39 cellular contexts compared by ENCODE assay signal in genomic region chr1:219202567-219202966, GRCh38.
"Had no signal": no experiment of that assay in that cellular context is flagged by ENCODE, and none has a peak within 500 bp of the region (broad histone marks: within the 10 kb centered on the region; RNA-seq: fewer than 3 reads in every experiment).

No MANE protein-coding gene starts in this region.

- FAIRE-seq: astrocyte, bronchial epithelial cell had no signal

- H3K4me1 ChIP-seq: ascending aorta, body of pancreas, breast epithelium had no signal

- H3K9me3 ChIP-seq: adrenal gland, ascending aorta, body of pancreas, breast epithelium had no signal

- H3K27ac ChIP-seq: adrenal gland, ascending aorta, body of pancreas, brain microvascular endothelial cell, breast epithelium had no signal

- H3K4me1 Mint-ChIP-seq: activated naive CD4-positive, alpha-beta T cell treated with anti-CD3 and anti-CD28 coated beads, Interleukin-2, amount 10 ng/mL, durations not matched to agents 7 days and 5 days; activated naive CD8-positive, alpha-beta T cell treated with anti-CD3 and anti-CD28 coated beads, Interleukin-2, amount 10 ng/mL, durations not matched to agents 7 days and 5 days; activated naive CD8-positive, alpha-beta T cell treated with anti-CD3 and anti-CD28 coated beads, Interleukin-2, amount 50 U/mL, for 24 hours; activated T-helper 17 cell treated with anti-CD3 and anti-CD28 coated beads, Interleukin-2, amount 50 U/mL, for 72 hours; brain had no signal

- H3K9me3 Mint-ChIP-seq: activated naive CD4-positive, alpha-beta T cell treated with anti-CD3 and anti-CD28 coated beads for 36 hours; activated naive CD4-positive, alpha-beta T cell treated with anti-CD3 and anti-CD28 coated beads, Interleukin-2, amount 10 ng/mL, durations not matched to agents 7 days and 5 days; activated naive CD4-positive, alpha-beta T cell treated with anti-CD3 and anti-CD28 coated beads, Interleukin-2, amount 50 U/mL, for 24 hours; activated naive CD4-positive, alpha-beta T cell treated with anti-CD3 and anti-CD28 coated beads, Interleukin-2, amount 50 U/mL, for 72 hours; activated naive CD8-positive, alpha-beta T cell treated with anti-CD3 and anti-CD28 coated beads for 36 hours; activated naive CD8-positive, alpha-beta T cell treated with anti-CD3 and anti-CD28 coated beads, Interleukin-2, amount 10 ng/mL, durations not matched to agents 7 days and 5 days; activated naive CD8-positive, alpha-beta T cell treated with anti-CD3 and anti-CD28 coated beads, Interleukin-2, amount 50 U/mL, for 24 hours; activated T-cell treated with anti-CD3 and anti-CD28 coated beads, Interleukin-2, amount 50 U/mL, for 24 hours; activated T-cell treated with anti-CD3 and anti-CD28 coated beads, Interleukin-2, amount 50 U/mL, for 4 hours; activated T-cell treated with anti-CD3 and anti-CD28 coated beads, Interleukin-2, amount 50 U/mL, for 72 hours; activated T-helper 1 cell treated with anti-CD3 and anti-CD28 coated beads, Interleukin-12 subunit alpha, Interleukin-12 subunit beta, Interleukin-2, Interleukin-4 antibody, amounts not matched to agents 30 ng/mL and 10 ng/mL and 1 ng/mL, durations not matched to agents 14 hours and 24 hours and 36 hours; activated T-helper 17 cell treated with anti-CD3 and anti-CD28 coated beads, Interleukin-2, amount 50 U/mL, for 72 hours; activated T-helper 2 cell treated with anti-CD3 and anti-CD28 coated beads, Interferon-gamma antibody, Interleukin-2, Interleukin-4, amounts not matched to agents 10 μg/mL and 5 μg/mL and 100 μg/mL, durations not matched to agents 14 hours and 24 hours and 36 hours had no signal

- DNase-seq: activated effector memory CD4-positive, alpha-beta T cell treated with anti-CD3 and anti-CD28 coated beads, Interleukin-2, amount 50 U/mL, for 16 hours; activated effector memory CD4-positive, alpha-beta T cell treated with Interleukin-2 at 50 U/mL for 16 hours; activated gamma-delta T cell; activated gamma-delta T cell treated with Interleukin-2 at 50 U/mL for 16 hours; activated naive CD4-positive, alpha-beta T cell; activated naive CD4-positive, alpha-beta T cell treated with anti-CD3 and anti-CD28 coated beads for 36 hours; activated naive CD4-positive, alpha-beta T cell treated with anti-CD3 and anti-CD28 coated beads, Interleukin-2, amount 10 ng/mL, durations not matched to agents 7 days and 5 days; activated naive CD4-positive, alpha-beta T cell treated with anti-CD3 and anti-CD28 coated beads, Interleukin-2, amount 50 U/mL, for 16 hours; activated naive CD4-positive, alpha-beta T cell treated with Interleukin-2 at 50 U/mL for 16 hours; activated naive CD8-positive, alpha-beta T cell treated with anti-CD3 and anti-CD28 coated beads for 36 hours; activated naive CD8-positive, alpha-beta T cell treated with anti-CD3 and anti-CD28 coated beads, Interleukin-2, amount 10 ng/mL, durations not matched to agents 7 days and 5 days; activated naive CD8-positive, alpha-beta T cell treated with anti-CD3 and anti-CD28 coated beads, Interleukin-2, amount 50 U/mL, for 24 hours; activated T-cell treated with anti-CD3 and anti-CD28 coated beads, Interleukin-2, amount 50 U/mL, for 24 hours; activated T-cell treated with anti-CD3 and anti-CD28 coated beads, Interleukin-2, amount 50 U/mL, for 4 hours; activated T-cell treated with anti-CD3 and anti-CD28 coated beads, Interleukin-2, amount 50 U/mL, for 48 hours; activated T-cell treated with anti-CD3 and anti-CD28 coated beads, Interleukin-2, amount 50 U/mL, for 72 hours; adrenal gland; amniotic stem cell; amygdala; anterior cingulate cortex; aorta; body of pancreas; brain microvascular endothelial cell; caudate nucleus; central memory CD4-positive, alpha-beta T cell; cerebellar nuclear complex had no signal

- ATAC-seq: activated naive CD4-positive, alpha-beta T cell treated with anti-CD3 and anti-CD28 coated beads, Interleukin-2, amount 50 U/mL, for 72 hours; activated naive CD8-positive, alpha-beta T cell treated with anti-CD3 and anti-CD28 coated beads, Interleukin-2, amount 50 U/mL, for 24 hours; activated T-cell treated with anti-CD3 and anti-CD28 coated beads, Interleukin-2, amount 50 U/mL, for 4 hours; activated T-cell treated with anti-CD3 and anti-CD28 coated beads, Interleukin-2, amount 50 U/mL, for 72 hours; activated T-helper 17 cell treated with anti-CD3 and anti-CD28 coated beads, Interleukin-2, amount 50 U/mL, for 72 hours; body of pancreas had no signal

- H3K27ac Mint-ChIP-seq: activated naive CD4-positive, alpha-beta T cell treated with anti-CD3 and anti-CD28 coated beads for 36 hours; activated naive CD4-positive, alpha-beta T cell treated with anti-CD3 and anti-CD28 coated beads, Interleukin-2, amount 10 ng/mL, durations not matched to agents 7 days and 5 days; activated naive CD4-positive, alpha-beta T cell treated with anti-CD3 and anti-CD28 coated beads, Interleukin-2, amount 50 U/mL, for 24 hours; activated naive CD8-positive, alpha-beta T cell; activated naive CD8-positive, alpha-beta T cell treated with anti-CD3 and anti-CD28 coated beads for 36 hours; activated naive CD8-positive, alpha-beta T cell treated with anti-CD3 and anti-CD28 coated beads, Interleukin-2, amount 10 ng/mL, durations not matched to agents 7 days and 5 days; activated naive CD8-positive, alpha-beta T cell treated with anti-CD3 and anti-CD28 coated beads, Interleukin-2, amount 50 U/mL, for 24 hours; activated T-cell treated with anti-CD3 and anti-CD28 coated beads, Interleukin-2, amount 50 U/mL, for 24 hours; activated T-cell treated with anti-CD3 and anti-CD28 coated beads, Interleukin-2, amount 50 U/mL, for 72 hours; activated T-helper 1 cell treated with anti-CD3 and anti-CD28 coated beads, Interleukin-12 subunit alpha, Interleukin-12 subunit beta, Interleukin-2, Interleukin-4 antibody, amounts not matched to agents 30 ng/mL and 10 ng/mL and 1 ng/mL, durations not matched to agents 14 hours and 24 hours and 36 hours; activated T-helper 17 cell treated with anti-CD3 and anti-CD28 coated beads, Interleukin-2, amount 50 U/mL, for 72 hours; activated T-helper 2 cell treated with anti-CD3 and anti-CD28 coated beads, Interferon-gamma antibody, Interleukin-2, Interleukin-4, amounts not matched to agents 10 μg/mL and 5 μg/mL and 100 μg/mL, durations not matched to agents 14 hours and 24 hours and 36 hours; brain had no signal

- H3K27me3 ChIP-seq: adrenal gland, ascending aorta, body of pancreas, brain microvascular endothelial cell, breast epithelium, cardiac muscle cell had no signal

- H3K27me3 Mint-ChIP-seq: activated naive CD4-positive, alpha-beta T cell treated with anti-CD3 and anti-CD28 coated beads, Interleukin-2, amount 10 ng/mL, durations not matched to agents 7 days and 5 days; activated naive CD4-positive, alpha-beta T cell treated with anti-CD3 and anti-CD28 coated beads, Interleukin-2, amount 50 U/mL, for 24 hours; activated naive CD8-positive, alpha-beta T cell; activated naive CD8-positive, alpha-beta T cell treated with anti-CD3 and anti-CD28 coated beads for 36 hours; activated naive CD8-positive, alpha-beta T cell treated with anti-CD3 and anti-CD28 coated beads, Interleukin-2, amount 10 ng/mL, durations not matched to agents 7 days and 5 days; activated naive CD8-positive, alpha-beta T cell treated with anti-CD3 and anti-CD28 coated beads, Interleukin-2, amount 50 U/mL, for 24 hours; activated T-cell treated with anti-CD3 and anti-CD28 coated beads, Interleukin-2, amount 50 U/mL, for 24 hours; activated T-helper 17 cell treated with anti-CD3 and anti-CD28 coated beads, Interleukin-2, amount 50 U/mL, for 72 hours; brain; central memory CD8-positive, alpha-beta T cell had no signal

- H3K4me3 Mint-ChIP-seq: activated naive CD4-positive, alpha-beta T cell treated with anti-CD3 and anti-CD28 coated beads for 36 hours; activated naive CD4-positive, alpha-beta T cell treated with anti-CD3 and anti-CD28 coated beads, Interleukin-2, amount 10 ng/mL, durations not matched to agents 7 days and 5 days; activated naive CD4-positive, alpha-beta T cell treated with anti-CD3 and anti-CD28 coated beads, Interleukin-2, amount 50 U/mL, for 24 hours; activated naive CD8-positive, alpha-beta T cell; activated naive CD8-positive, alpha-beta T cell treated with anti-CD3 and anti-CD28 coated beads for 36 hours; activated naive CD8-positive, alpha-beta T cell treated with anti-CD3 and anti-CD28 coated beads, Interleukin-2, amount 10 ng/mL, durations not matched to agents 7 days and 5 days; activated naive CD8-positive, alpha-beta T cell treated with anti-CD3 and anti-CD28 coated beads, Interleukin-2, amount 50 U/mL, for 24 hours; activated T-cell treated with anti-CD3 and anti-CD28 coated beads, Interleukin-2, amount 50 U/mL, for 24 hours; activated T-cell treated with anti-CD3 and anti-CD28 coated beads, Interleukin-2, amount 50 U/mL, for 4 hours; activated T-cell treated with anti-CD3 and anti-CD28 coated beads, Interleukin-2, amount 50 U/mL, for 72 hours; activated T-helper 1 cell treated with anti-CD3 and anti-CD28 coated beads, Interleukin-12 subunit alpha, Interleukin-12 subunit beta, Interleukin-2, Interleukin-4 antibody, amounts not matched to agents 30 ng/mL and 10 ng/mL and 1 ng/mL, durations not matched to agents 14 hours and 24 hours and 36 hours; activated T-helper 17 cell treated with anti-CD3 and anti-CD28 coated beads, Interleukin-2, amount 50 U/mL, for 72 hours; brain; central memory CD8-positive, alpha-beta T cell had no signal

- H3K36me3 ChIP-seq: adrenal gland, ascending aorta, brain microvascular endothelial cell, breast epithelium, cardiac muscle cell had no signal

- H3K4me3 ChIP-seq: adrenal gland, ascending aorta, body of pancreas, breast epithelium, cardiac muscle cell had no signal
